Comparison of ENCODE assay signal across 8 cellular contexts in the genomic region with DNA sequence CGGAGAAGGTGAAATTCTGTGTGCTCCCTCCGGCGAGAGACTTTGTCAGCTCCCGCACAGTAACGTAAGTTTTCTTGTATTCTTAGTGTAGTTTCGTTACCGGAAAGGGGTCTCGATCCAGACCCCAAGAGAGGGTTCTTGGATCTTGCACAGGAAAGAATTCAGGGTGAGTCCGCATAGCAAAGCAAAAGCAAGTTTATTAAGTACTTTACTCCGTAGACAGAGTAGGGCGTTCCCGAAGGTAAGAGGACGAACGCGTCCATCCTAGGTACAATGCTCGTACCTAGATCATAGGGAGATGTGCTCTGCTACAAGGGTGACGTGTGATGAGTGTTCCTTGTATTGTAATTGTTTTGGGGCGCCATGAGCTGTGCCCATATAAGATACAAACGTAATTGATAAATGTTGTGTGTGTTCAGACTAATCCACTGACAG. TPM values are rescaled to one million over a fixed set of nuclear protein-coding genes. Genes with fewer than 3 reads are reported as not detected.
A peak's percentile ranks its signal among the peaks of the same experiment; 100 is the strongest.
DNase-seq lines count a peak whose midpoint lies in the region; ATAC-seq and TF ChIP-seq lines count a peak whose summit lies in the region.

No MANE protein-coding gene starts in this region.

- H3K4me3 ChIP-seq in sigmoid colon, result peak overlapping the region; percentile 88 to 98 (median 92)

- peaks cover 0 to 22% (median 7%) of the 10 kb centered on the region in 4 donors for H3K36me3 ChIP-seq in sigmoid colon

- intact Hi-C loops in sigmoid colon (cut with DNase I), result loop anchor here (2.0 kb wide), 2 partner anchors 47 to 93 kb away; a partner anchor contains a TSS

- H3K27ac ChIP-seq in foreskin keratinocyte, result peak overlapping the region; percentile 76
- H3K27ac ChIP-seq in sigmoid colon, result peak overlapping the region; percentile 88 to 97 (median 95)

- no peak for DNase-seq in activated CD4-positive, CD25-positive, alpha-beta regulatory T cell treated with anti-CD3 and anti-CD28 coated beads, Interleukin-2, amount 50 U/mL, for 72 hours
- DNase-seq in SW480 (ENCODE audit: low spot score), result peak; percentile 41
- peak in 1 of 2 donors; percentile 65 for DNase-seq in foreskin keratinocyte
- DNase-seq in sigmoid colon, result no peak
- no peak for DNase-seq in central memory CD4-positive, alpha-beta T cell
- no peak for DNase-seq in NCI-H1417 treated with DMSO at 0.1 percent for 48 hours (lab: John Stamatoyannopoulos, UW)

- H3K27me3 ChIP-seq in foreskin keratinocyte (no peaks in the 10 kb centered on the region), sigmoid colon (no peaks in the 10 kb centered on the region)

- no peak for TF ChIP-seq EP300 in sigmoid colon (IDR thresholded peaks at IDR 0.05)

- peak; percentile 22 to 29 for ATAC-seq in activated CD4-positive, CD25-positive, alpha-beta regulatory T cell treated with anti-CD3 and anti-CD28 coated beads, Interleukin-2, amount 50 U/mL, for 24 hours
- ATAC-seq in HG02973 (IDR thresholded peaks at IDR 0.05; ENCODE audit: unreplicated experiment) (peak; percentile 27), foreskin keratinocyte (peak; percentile 62)

- no peak for TF ChIP-seq CTCF in foreskin keratinocyte (conservative IDR thresholded peaks at IDR 0.05)
- TF ChIP-seq CTCF in sigmoid colon (IDR thresholded peaks at IDR 0.05), result no peak

- H3K4me1 ChIP-seq in foreskin keratinocyte (peaks cover 6% of the 10 kb centered on the region), sigmoid colon (peaks cover 0 to 47% (median 40%) of the 10 kb centered on the region in 4 donors)

- 0 to 1% methylated on average over 19 of the region's 19 CpGs for whole genome bisulfite sequencing in sigmoid colon, 2 donors

- H3K9me3 ChIP-seq in sigmoid colon, result no peaks in the 10 kb centered on the region

- TF ChIP-seq POLR2A in sigmoid colon (IDR thresholded peaks at IDR 0.05), result no peak

RNA-seq across cellular contexts. Expression of a gene that starts 0.3 kb away (rescaled TPM):
- total RNA-seq in foreskin keratinocyte (23.6 and 25.3 TPM in 2 replicates), sigmoid colon (1 to 10 TPM; 6.7 to 8.6 (median 7.7) TPM)
- polyA plus RNA-seq in foreskin keratinocyte (32.3 and 38.1 TPM in 2 replicates), sigmoid colon (10 to 100 TPM; 25.1 to 49.5 (median 30.6) TPM)

RNA-seq across cellular contexts. Expression of a gene that starts 0.4 kb away (rescaled TPM):
- total RNA-seq in foreskin keratinocyte (157 and 163 TPM in 2 replicates), sigmoid colon (100 to 1,000 TPM; 109 to 147 (median 133) TPM)
- polyA plus RNA-seq in foreskin keratinocyte (96.2 and 107 TPM in 2 replicates), sigmoid colon (10 to 100 TPM; 42.5 to 63.5 (median 43.2) TPM)

RNA-seq across cellular contexts. Expression of a gene that starts 29.1 kb away (rescaled TPM):
- total RNA-seq in foreskin keratinocyte (315 and 774 TPM in 2 replicates), sigmoid colon (100 to 1,000 TPM in 2 of 4 donors, 10 to 100 TPM in 2; 25.2 to 183 (median 98.3) TPM)
- polyA plus RNA-seq in foreskin keratinocyte (486 and 1,280 TPM in 2 replicates), sigmoid colon (1,000 to 10,000 TPM; 1,595 to 3,562 (median 2,792) TPM)

RNA-seq across cellular contexts. Expression of a gene that starts 48.0 kb away (rescaled TPM):
- total RNA-seq in foreskin keratinocyte, result 101 and 145 TPM in 2 replicates
- 160 and 242 TPM in 2 replicates for polyA plus RNA-seq in foreskin keratinocyte
- 100 to 1,000 TPM in 2 of 4 donors, 10 to 100 TPM in 2; 47.9 to 145 (median 91.7) TPM for total RNA-seq in sigmoid colon
- 100 to 1,000 TPM in 1 of 3 donors, 10 to 100 TPM in 2; 63.1 to 126 (median 84.7) TPM for polyA plus RNA-seq in sigmoid colon

RNA-seq across cellular contexts. Expression of a gene that starts 55.3 kb away (rescaled TPM):
- total RNA-seq in foreskin keratinocyte (3.0 and 3.6 TPM in 2 replicates), sigmoid colon (under 1 TPM; 0.14 to 0.71 (median 0.52) TPM)
- polyA plus RNA-seq in foreskin keratinocyte (1.8 and 1.9 TPM in 2 replicates), sigmoid colon (1 to 10 TPM in 2 of 3 donors, under 1 TPM in 1; 0.60 to 2.3 (median 2.0) TPM)
